ENCODE assay signal across 16 cellular contexts in the genomic region with DNA sequence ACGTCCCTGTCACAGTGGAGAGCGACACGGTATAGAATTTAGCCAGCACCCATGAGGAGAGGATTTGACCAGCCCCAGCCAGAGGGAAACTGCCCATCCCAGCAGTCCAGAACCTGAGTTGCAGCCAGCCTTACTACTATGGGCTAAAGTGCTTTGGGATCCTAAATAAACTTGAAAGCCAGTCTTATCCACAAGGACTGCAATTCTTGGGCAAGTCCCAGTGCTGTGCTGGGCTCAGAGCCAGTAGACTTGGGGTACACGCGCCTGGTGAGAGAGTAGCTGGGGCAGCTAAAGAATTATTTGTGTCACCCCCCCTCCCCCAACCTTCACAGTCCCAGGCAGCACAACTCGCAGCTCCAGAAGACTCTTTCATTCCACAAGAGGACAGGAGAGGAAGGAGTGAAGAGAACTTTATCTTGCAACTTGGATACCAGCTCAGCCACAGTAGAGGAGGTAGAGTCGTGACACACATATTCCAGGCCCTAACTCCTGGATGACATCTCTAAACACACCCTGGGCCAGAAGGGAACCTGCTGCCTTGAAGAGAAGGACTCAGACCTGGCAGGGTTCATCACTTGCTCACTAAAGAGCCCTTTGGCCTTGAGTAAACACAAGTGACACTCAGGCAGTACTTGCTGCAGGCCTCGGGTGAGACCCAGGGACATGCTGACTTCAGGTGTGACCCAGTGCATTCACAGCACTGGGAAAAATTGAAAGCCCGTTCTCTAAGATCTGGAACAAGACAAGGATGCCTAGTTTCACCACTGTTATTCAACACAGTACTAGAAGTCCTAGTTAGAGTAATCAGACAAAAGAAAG.
DNase-seq lines count a peak whose midpoint lies in the region; ATAC-seq and TF ChIP-seq lines count a peak whose summit lies in the region.
"Had no signal": no experiment of that assay in that cellular context is flagged by ENCODE, and none has a peak within 500 bp of the region (broad histone marks: within the 10 kb centered on the region; RNA-seq: fewer than 3 reads in every experiment).

No MANE protein-coding gene starts in this region.

- peaks cover 5% of the 10 kb centered on the region; the same call in 1 of the 2 replicates for H3K9me3 Mint-ChIP-seq in WTC11
- H3K9me3 Mint-ChIP-seq: naive thymus-derived CD8-positive, alpha-beta T cell; stimulated activated effector memory CD8-positive, alpha-beta T cell treated with anti-CD3 and anti-CD28 coated beads, Interleukin-12 subunit alpha, Interleukin-12 subunit beta, amount 100 ng/mL, for 72 hours had no signal

- no peak overlapping the region for H3K4me3 ChIP-seq in fibroblast of the aortic adventitia (ENCODE audit: low read depth, low read length)
- no peak overlapping the region for H3K4me3 ChIP-seq in lung
- no peak overlapping the region for H3K4me3 ChIP-seq in stomach smooth muscle (ENCODE audit: low read length in 2 of 2)
- H3K4me3 ChIP-seq: HAP-1, psoas muscle had no signal

- H3K27me3 ChIP-seq in lung (ENCODE audit: control insufficient read depth, insufficient read depth) (no peaks in the 10 kb centered on the region), stomach smooth muscle (ENCODE audit: control insufficient read depth in 1 of 2, insufficient read depth in 2 of 2, low read length in 2 of 2) (no peaks in the 10 kb centered on the region)

- H3K27ac ChIP-seq in lung (ENCODE audit: low read depth in 1 of 2, low read length in 1 of 2) (peak overlapping the region in 1 of 2 donors; percentile 6), stomach smooth muscle (ENCODE audit: low read length) (peak overlapping the region; percentile 33)
- H3K27ac ChIP-seq: epithelial cell of prostate, psoas muscle had no signal

- ATAC-seq in WTC11 (no peak), lung (ENCODE audit: insufficient read depth, low FRiP score) (no peak), HG02610 (IDR thresholded peaks at IDR 0.05; ENCODE audit: unreplicated experiment) (no peak), GM18868 (IDR thresholded peaks at IDR 0.05; ENCODE audit: unreplicated experiment) (no peak)
- ATAC-seq: naive thymus-derived CD8-positive, alpha-beta T cell; stimulated activated effector memory CD8-positive, alpha-beta T cell treated with anti-CD3 and anti-CD28 coated beads, Interleukin-12 subunit alpha, Interleukin-12 subunit beta, amount 100 ng/mL, for 72 hours had no signal

- no peaks in the 10 kb centered on the region for H3K4me1 ChIP-seq in lung (ENCODE audit: control insufficient read depth in 2 of 2, insufficient read depth in 2 of 2, low read length in 2 of 2)
- H3K4me1 ChIP-seq in stomach smooth muscle (ENCODE audit: control insufficient read depth, insufficient read depth, low read length): peaks cover 8% of the 10 kb centered on the region
- H3K4me1 ChIP-seq: psoas muscle had no signal

- 77 to 83% methylated on average over 9 of the region's 9 CpGs for WGBS in lung, 2 donors

- CTCF ChIA-PET in WTC11 (lab: Charles Lee): no interaction called here

- DNase-seq in WTC11 (ENCODE audit: low spot score) (no peak), fibroblast of the aortic adventitia (ENCODE audit: low read depth) (peak; percentile 10), lung (ENCODE audit: low spot score) (peak; percentile 31), CD1c-positive myeloid dendritic cell (ENCODE audit: extremely low spot score) (no peak)
- DNase-seq in stimulated activated CD4-positive, alpha-beta T cell treated with anti-CD3 and anti-CD28 coated beads, Interleukin-12 subunit alpha, Interleukin-12 subunit beta, amount 100 ng/mL, for 4 hours: no peak
- DNase-seq: activated CD4-positive, alpha-beta T cell treated with anti-CD3 and anti-CD28 coated beads, Interleukin-2, amount 50 U/mL, for 1 hour; dermis blood vessel endothelial cell; naive thymus-derived CD8-positive, alpha-beta T cell; NCI-H1930; psoas muscle had no signal

- H3K9me3 ChIP-seq in lung (ENCODE audit: control insufficient read depth in 2 of 2, insufficient read depth in 1 of 2, low read length in 1 of 2): no peaks in the 10 kb centered on the region
- H3K9me3 ChIP-seq in stomach smooth muscle (ENCODE audit: control insufficient read depth in 2 of 2, low read length in 2 of 2): no peaks in the 10 kb centered on the region
- H3K9me3 ChIP-seq: HAP-1, psoas muscle had no signal

- POLR2A ChIA-PET in WTC11 (lab: Charles Lee): no interaction called here

- no peaks in the 10 kb centered on the region; the same call in 1 of the 2 replicates for H3K27me3 Mint-ChIP-seq in WTC11 (ENCODE audit: low read depth)
- H3K27me3 Mint-ChIP-seq: naive thymus-derived CD8-positive, alpha-beta T cell had no signal

- no peak overlapping the region for H3K9ac ChIP-seq in stomach smooth muscle (ENCODE audit: low read length in 2 of 2)

- H3K36me3 ChIP-seq in lung (ENCODE audit: control insufficient read depth in 2 of 2, insufficient read depth in 2 of 2, low read length in 2 of 2) (peaks cover 5 to 13% of the 10 kb centered on the region in 2 donors), stomach smooth muscle (ENCODE audit: control insufficient read depth in 2 of 2, insufficient read depth in 2 of 2, low read length in 2 of 2) (peaks cover 12 to 16% of the 10 kb centered on the region in 2 donors)

- peak overlapping the region; percentile 67; the same call in 1 of the 2 replicates for H3K27ac Mint-ChIP-seq in WTC11
- H3K27ac Mint-ChIP-seq: stimulated activated effector memory CD8-positive, alpha-beta T cell treated with anti-CD3 and anti-CD28 coated beads, Interleukin-12 subunit alpha, Interleukin-12 subunit beta, amount 100 ng/mL, for 72 hours had no signal

- no peak overlapping the region for H3K4me3 Mint-ChIP-seq in WTC11
- H3K4me3 Mint-ChIP-seq: naive thymus-derived CD8-positive, alpha-beta T cell; stimulated activated effector memory CD8-positive, alpha-beta T cell treated with anti-CD3 and anti-CD28 coated beads, Interleukin-12 subunit alpha, Interleukin-12 subunit beta, amount 100 ng/mL, for 72 hours had no signal

- peaks cover 4% of the 10 kb centered on the region; the same call in 1 of the 2 replicates for H3K36me3 Mint-ChIP-seq in WTC11

- H3K4me1 Mint-ChIP-seq in WTC11: no peaks in the 10 kb centered on the region
- H3K4me1 Mint-ChIP-seq: stimulated activated effector memory CD8-positive, alpha-beta T cell treated with anti-CD3 and anti-CD28 coated beads, Interleukin-12 subunit alpha, Interleukin-12 subunit beta, amount 100 ng/mL, for 72 hours had no signal

- TF ChIP-seq CTCF in WTC11 (IDR thresholded peaks at IDR 0.05) (no peak), fibroblast of the aortic adventitia (IDR thresholded peaks at IDR 0.05; ENCODE audit: insufficient read depth, low read length) (no peak), lung (IDR thresholded peaks at IDR 0.05; ENCODE audit: control extremely low read depth, extremely low read depth) (no peak)

TF ChIP-seq in WTC11, 78 proteins besides CTCF, POLR2A, EP300 and RAD21 (continues in another document):
- TF ChIP-seq NFE2L1 (CRISPR knock-in tag; IDR thresholded peaks at IDR 0.05) (no peak), PRRX2 (CRISPR knock-in tag; IDR thresholded peaks at IDR 0.05) (no peak), OVOL2 (CRISPR knock-in tag; IDR thresholded peaks at IDR 0.05; ENCODE audit: borderline replicate concordance) (no peak), ESRRA (CRISPR knock-in tag; IDR thresholded peaks at IDR 0.05; ENCODE audit: borderline replicate concordance) (no peak), ZBTB21 (CRISPR knock-in tag; IDR thresholded peaks at IDR 0.05; ENCODE audit: borderline replicate concordance) (no peak), FOXJ3 (CRISPR knock-in tag; IDR thresholded peaks at IDR 0.05; ENCODE audit: borderline replicate concordance) (no peak), TCF7 (CRISPR knock-in tag; IDR thresholded peaks at IDR 0.05; ENCODE audit: low read depth) (no peak), MXD4 (CRISPR knock-in tag; IDR thresholded peaks at IDR 0.05; ENCODE audit: borderline replicate concordance) (no peak), HMGA2 (CRISPR knock-in tag; IDR thresholded peaks at IDR 0.05) (no peak), FOXP1 (CRISPR knock-in tag; IDR thresholded peaks at IDR 0.05; ENCODE audit: borderline replicate concordance) (no peak)
- TF ChIP-seq, protein P1, sequence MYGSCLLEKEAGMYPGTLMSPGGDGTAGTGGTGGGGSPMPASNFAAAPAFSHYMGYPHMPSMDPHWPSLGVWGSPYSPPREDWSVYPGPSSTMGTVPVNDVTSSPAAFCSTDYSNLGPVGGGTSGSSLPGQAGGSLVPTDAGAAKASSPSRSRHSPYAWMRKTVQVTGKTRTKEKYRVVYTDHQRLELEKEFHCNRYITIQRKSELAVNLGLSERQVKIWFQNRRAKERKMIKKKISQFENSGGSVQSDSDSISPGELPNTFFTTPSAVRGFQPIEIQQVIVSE (CRISPR knock-in tag; IDR thresholded peaks at IDR 0.05; ENCODE audit: borderline replicate concordance): no peak
- TF ChIP-seq, protein P2, sequence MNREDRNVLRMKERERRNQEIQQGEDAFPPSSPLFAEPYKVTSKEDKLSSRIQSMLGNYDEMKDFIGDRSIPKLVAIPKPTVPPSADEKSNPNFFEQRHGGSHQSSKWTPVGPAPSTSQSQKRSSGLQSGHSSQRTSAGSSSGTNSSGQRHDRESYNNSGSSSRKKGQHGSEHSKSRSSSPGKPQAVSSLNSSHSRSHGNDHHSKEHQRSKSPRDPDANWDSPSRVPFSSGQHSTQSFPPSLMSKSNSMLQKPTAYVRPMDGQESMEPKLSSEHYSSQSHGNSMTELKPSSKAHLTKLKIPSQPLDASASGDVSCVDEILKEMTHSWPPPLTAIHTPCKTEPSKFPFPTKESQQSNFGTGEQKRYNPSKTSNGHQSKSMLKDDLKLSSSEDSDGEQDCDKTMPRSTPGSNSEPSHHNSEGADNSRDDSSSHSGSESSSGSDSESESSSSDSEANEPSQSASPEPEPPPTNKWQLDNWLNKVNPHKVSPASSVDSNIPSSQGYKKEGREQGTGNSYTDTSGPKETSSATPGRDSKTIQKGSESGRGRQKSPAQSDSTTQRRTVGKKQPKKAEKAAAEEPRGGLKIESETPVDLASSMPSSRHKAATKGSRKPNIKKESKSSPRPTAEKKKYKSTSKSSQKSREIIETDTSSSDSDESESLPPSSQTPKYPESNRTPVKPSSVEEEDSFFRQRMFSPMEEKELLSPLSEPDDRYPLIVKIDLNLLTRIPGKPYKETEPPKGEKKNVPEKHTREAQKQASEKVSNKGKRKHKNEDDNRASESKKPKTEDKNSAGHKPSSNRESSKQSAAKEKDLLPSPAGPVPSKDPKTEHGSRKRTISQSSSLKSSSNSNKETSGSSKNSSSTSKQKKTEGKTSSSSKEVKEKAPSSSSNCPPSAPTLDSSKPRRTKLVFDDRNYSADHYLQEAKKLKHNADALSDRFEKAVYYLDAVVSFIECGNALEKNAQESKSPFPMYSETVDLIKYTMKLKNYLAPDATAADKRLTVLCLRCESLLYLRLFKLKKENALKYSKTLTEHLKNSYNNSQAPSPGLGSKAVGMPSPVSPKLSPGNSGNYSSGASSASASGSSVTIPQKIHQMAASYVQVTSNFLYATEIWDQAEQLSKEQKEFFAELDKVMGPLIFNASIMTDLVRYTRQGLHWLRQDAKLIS (CRISPR knock-in tag; IDR thresholded peaks at IDR 0.05; ENCODE audit: borderline replicate concordance): no peak

Comparison
In these comparisons a context has a peak if more than half of its experiments do, and no peak if none do; other contexts are left out.
1. DNase-seq: peak in fibroblast of the aortic adventitia (single experiment) and lung (single experiment); none in WTC11 (single experiment), stimulated activated CD4-positive, alpha-beta T cell treated with anti-CD3 and anti-CD28 coated beads, Interleukin-12 subunit alpha, Interleukin-12 subunit beta, amount 100 ng/mL, for 4 hours (single experiment) and CD1c-positive myeloid dendritic cell (single experiment).